1 cellular context compared by ENCODE assay signal in the genomic region with DNA sequence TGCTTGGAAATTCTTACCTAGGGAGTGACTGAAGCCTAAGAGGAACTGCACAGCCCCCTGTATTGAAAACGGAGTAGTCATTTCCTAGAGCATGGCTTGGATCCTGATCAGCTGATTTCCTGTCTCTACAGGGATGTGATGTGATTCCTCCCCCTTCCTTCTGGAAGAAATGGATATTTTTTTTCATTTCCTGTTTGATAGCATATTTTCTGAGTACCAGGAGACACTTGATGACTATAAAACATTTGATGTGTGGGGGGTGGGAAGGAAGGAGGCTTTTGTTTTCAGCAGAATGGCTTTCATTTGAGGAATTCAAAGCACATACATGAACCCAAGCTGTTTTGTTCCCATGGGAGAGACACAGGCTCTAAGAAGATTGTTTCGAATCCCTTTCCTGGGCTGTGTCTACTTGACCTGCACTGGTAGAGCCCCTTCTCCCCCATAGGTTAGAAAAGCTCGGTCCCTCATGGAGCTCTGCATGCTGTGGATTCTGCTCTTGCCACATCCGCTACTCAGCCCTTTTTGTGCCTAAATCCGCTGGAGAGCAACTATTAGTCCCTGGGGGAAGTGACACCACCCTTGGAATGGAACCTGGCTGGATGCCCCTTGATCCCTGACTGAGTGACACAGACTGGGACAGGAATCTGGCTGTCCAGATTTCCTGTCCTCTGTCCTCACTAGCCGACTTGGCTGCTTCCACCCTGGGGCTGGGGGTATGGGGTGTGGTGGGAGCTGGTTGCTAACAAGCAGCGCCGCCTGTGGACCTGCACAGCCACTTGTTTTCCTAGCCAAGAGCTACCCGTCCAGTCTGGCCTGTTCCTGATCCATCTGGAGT.
A peak's percentile ranks its signal among the peaks of the same experiment; 100 is the strongest.
TF ChIP-seq lines count a peak whose summit lies in the region.

No MANE protein-coding gene starts in this region.

TF ChIP-seq in HepG2, 621 proteins besides CTCF, POLR2A, EP300 and RAD21 (continued from another document and continues in another):
- TF ChIP-seq ATF2 (CRISPR knock-in tag; IDR thresholded peaks at IDR 0.05) = peak; percentile 49; the same call in 1 of the 2 replicates
- peak; percentile 94; the same call in 1 of the 2 replicates for TF ChIP-seq ZNF292 (CRISPR knock-in tag; IDR thresholded peaks at IDR 0.05; ENCODE audit: borderline replicate concordance, low read depth)
- TF ChIP-seq MBNL3 (CRISPR knock-in tag; conservative IDR thresholded peaks at IDR 0.05) = no peak
- TF ChIP-seq TEAD3 (CRISPR knock-in tag; optimal IDR thresholded peaks at IDR 0.05; ENCODE audit: borderline replicate concordance) = peak; percentile 74
- TF ChIP-seq IRF2 (CRISPR knock-in tag; IDR thresholded peaks at IDR 0.05) = peak; percentile 48; the same call in 1 of the 2 replicates
- peak; percentile 28; the same call in 1 of the 2 replicates for TF ChIP-seq MYC (CRISPR knock-in tag; IDR thresholded peaks at IDR 0.05; ENCODE audit: borderline replicate concordance)
- peak; percentile 49; the same call in 1 of the 2 replicates for TF ChIP-seq ARID5B (CRISPR knock-in tag; IDR thresholded peaks at IDR 0.05)
- no peak; the same call in 1 of the 2 replicates for TF ChIP-seq NR2F6 (IDR thresholded peaks at IDR 0.05)
- peak; percentile 38; the same call in 1 of the 2 replicates for TF ChIP-seq NR2F6 (CRISPR knock-in tag; IDR thresholded peaks at IDR 0.05)
- no peak for TF ChIP-seq ZNF564 (CRISPR knock-in tag; IDR thresholded peaks at IDR 0.05)
- TF ChIP-seq NONO (IDR thresholded peaks at IDR 0.05) = no peak
- 0 out of 2 replicates have a peak, but pooled peaks have one; percentile 40 for TF ChIP-seq NONO (CRISPR knock-in tag; conservative IDR thresholded peaks at IDR 0.05)
- TF ChIP-seq TBX2 (CRISPR knock-in tag; IDR thresholded peaks at IDR 0.05; ENCODE audit: borderline replicate concordance) = peak; percentile 57; the same call in 1 of the 2 replicates
- TF ChIP-seq HES4 (CRISPR knock-in tag; IDR thresholded peaks at IDR 0.05; ENCODE audit: borderline replicate concordance) = no peak
- peak; percentile 50; the same call in 1 of the 2 replicates for TF ChIP-seq ZNF574 (CRISPR knock-in tag; IDR thresholded peaks at IDR 0.05)
- TF ChIP-seq ZNF891 (CRISPR knock-in tag; IDR thresholded peaks at IDR 0.05) = 0 out of 2 replicates have a peak, but pooled peaks have one; percentile 42
- 0 out of 2 replicates have a peak, but pooled peaks have one; percentile 33 for TF ChIP-seq ZBED4 (CRISPR knock-in tag; IDR thresholded peaks at IDR 0.05; ENCODE audit: borderline replicate concordance)
- TF ChIP-seq RFXAP (CRISPR knock-in tag; IDR thresholded peaks at IDR 0.05; ENCODE audit: borderline replicate concordance) = 0 out of 2 replicates have a peak, but pooled peaks have one; percentile 28
- TF ChIP-seq PATZ1 (CRISPR knock-in tag; IDR thresholded peaks at IDR 0.05) = peak; percentile 82
- TF ChIP-seq MAZ (IDR thresholded peaks at IDR 0.05; ENCODE audit: borderline replicate concordance, low read depth, low read length) = peak; percentile 57; the same call in 1 of the 2 replicates
- no peak for TF ChIP-seq MAZ (CRISPR knock-in tag; IDR thresholded peaks at IDR 0.05; ENCODE audit: low read depth)
- TF ChIP-seq, protein P1, sequence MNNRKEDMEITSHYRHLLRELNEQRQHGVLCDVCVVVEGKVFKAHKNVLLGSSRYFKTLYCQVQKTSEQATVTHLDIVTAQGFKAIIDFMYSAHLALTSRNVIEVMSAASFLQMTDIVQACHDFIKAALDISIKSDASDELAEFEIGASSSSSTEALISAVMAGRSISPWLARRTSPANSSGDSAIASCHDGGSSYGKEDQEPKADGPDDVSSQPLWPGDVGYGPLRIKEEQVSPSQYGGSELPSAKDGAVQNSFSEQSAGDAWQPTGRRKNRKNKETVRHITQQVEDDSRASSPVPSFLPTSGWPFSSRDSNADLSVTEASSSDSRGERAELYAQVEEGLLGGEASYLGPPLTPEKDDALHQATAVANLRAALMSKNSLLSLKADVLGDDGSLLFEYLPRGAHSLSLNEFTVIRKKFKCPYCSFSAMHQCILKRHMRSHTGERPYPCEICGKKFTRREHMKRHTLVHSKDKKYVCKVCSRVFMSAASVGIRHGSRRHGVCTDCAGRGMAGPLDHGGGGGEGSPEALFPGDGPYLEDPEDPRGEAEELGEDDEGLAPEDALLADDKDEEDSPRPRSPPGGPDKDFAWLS (CRISPR knock-in tag; IDR thresholded peaks at IDR 0.05; ENCODE audit: borderline replicate concordance) = no peak
- TF ChIP-seq, protein P2, sequence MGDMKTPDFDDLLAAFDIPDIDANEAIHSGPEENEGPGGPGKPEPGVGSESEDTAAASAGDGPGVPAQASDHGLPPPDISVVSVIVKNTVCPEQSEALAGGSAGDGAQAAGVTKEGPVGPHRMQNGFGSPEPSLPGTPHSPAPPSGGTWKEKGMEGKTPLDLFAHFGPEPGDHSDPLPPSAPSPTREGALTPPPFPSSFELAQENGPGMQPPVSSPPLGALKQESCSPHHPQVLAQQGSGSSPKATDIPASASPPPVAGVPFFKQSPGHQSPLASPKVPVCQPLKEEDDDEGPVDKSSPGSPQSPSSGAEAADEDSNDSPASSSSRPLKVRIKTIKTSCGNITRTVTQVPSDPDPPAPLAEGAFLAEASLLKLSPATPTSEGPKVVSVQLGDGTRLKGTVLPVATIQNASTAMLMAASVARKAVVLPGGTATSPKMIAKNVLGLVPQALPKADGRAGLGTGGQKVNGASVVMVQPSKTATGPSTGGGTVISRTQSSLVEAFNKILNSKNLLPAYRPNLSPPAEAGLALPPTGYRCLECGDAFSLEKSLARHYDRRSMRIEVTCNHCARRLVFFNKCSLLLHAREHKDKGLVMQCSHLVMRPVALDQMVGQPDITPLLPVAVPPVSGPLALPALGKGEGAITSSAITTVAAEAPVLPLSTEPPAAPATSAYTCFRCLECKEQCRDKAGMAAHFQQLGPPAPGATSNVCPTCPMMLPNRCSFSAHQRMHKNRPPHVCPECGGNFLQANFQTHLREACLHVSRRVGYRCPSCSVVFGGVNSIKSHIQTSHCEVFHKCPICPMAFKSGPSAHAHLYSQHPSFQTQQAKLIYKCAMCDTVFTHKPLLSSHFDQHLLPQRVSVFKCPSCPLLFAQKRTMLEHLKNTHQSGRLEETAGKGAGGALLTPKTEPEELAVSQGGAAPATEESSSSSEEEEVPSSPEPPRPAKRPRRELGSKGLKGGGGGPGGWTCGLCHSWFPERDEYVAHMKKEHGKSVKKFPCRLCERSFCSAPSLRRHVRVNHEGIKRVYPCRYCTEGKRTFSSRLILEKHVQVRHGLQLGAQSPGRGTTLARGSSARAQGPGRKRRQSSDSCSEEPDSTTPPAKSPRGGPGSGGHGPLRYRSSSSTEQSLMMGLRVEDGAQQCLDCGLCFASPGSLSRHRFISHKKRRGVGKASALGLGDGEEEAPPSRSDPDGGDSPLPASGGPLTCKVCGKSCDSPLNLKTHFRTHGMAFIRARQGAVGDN (CRISPR knock-in tag; IDR thresholded peaks at IDR 0.05) = peak; percentile 73
- TF ChIP-seq RCOR2 (CRISPR knock-in tag; IDR thresholded peaks at IDR 0.05) = 0 out of 2 replicates have a peak, but pooled peaks have one; percentile 22
- TF ChIP-seq FOSL1 (CRISPR knock-in tag; IDR thresholded peaks at IDR 0.05; ENCODE audit: borderline replicate concordance) = 0 out of 2 replicates have a peak, but pooled peaks have one; percentile 24
- 0 out of 2 replicates have a peak, but pooled peaks have one; percentile 48 for TF ChIP-seq MEIS2 (CRISPR knock-in tag; IDR thresholded peaks at IDR 0.05)
- TF ChIP-seq SP4 (CRISPR knock-in tag; IDR thresholded peaks at IDR 0.05) = 0 out of 2 replicates have a peak, but pooled peaks have one; percentile 33
- TF ChIP-seq TEF (CRISPR knock-in tag; IDR thresholded peaks at IDR 0.05) = no peak
